ENCODE assay signal across 21 cellular contexts in the genomic region with DNA sequence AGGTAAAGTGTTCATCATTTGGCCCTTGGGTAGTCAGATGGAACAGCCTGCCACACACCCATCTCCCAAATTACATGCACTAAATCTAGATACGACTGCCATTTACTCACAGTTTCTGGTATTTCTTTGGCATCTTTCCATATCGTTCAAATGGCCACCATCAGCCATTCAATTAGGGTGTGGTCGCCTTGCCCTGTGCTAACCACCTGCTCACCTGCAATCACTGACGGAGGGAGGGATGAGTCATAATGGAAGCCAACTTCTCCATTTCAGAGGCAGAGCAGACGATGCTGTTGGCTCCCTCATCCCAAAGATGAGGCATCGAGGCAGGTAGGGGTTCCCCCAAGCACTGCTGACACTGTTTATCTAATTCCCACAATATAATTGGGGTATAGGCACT. TPM values are rescaled to one million over a fixed set of nuclear protein-coding genes. Genes with fewer than 3 reads are reported as not detected.
"Had no signal": no experiment of that assay in that cellular context is flagged by ENCODE, and none has a peak within 500 bp of the region (broad histone marks: within the 10 kb centered on the region; RNA-seq: fewer than 3 reads in every experiment).

No MANE protein-coding gene starts in this region.

- H3K9me3 ChIP-seq: body of pancreas, colonic mucosa, ovary, psoas muscle, suprapubic skin, vagina had no signal

- ATAC-seq: activated CD8-positive, alpha-beta T cell treated with anti-CD3 and anti-CD28 coated beads for 36 hours; body of pancreas; naive thymus-derived CD8-positive, alpha-beta T cell; psoas muscle; stimulated activated naive CD8-positive, alpha-beta T cell treated with anti-CD3 and anti-CD28 coated beads, Interleukin-15, amount 100 ng/mL, for 72 hours had no signal

- H3K27me3 ChIP-seq: body of pancreas, colonic mucosa, ovary, suprapubic skin, vagina had no signal

- H3K4me1 ChIP-seq: colonic mucosa, psoas muscle, suprapubic skin, vagina had no signal

- FAIRE-seq: frontal cortex, kidney had no signal

- H3K4me3 ChIP-seq: body of pancreas, colonic mucosa, ovary, psoas muscle, skin epidermis, suprapubic skin, vagina had no signal

- DNase-seq: activated CD4-positive, alpha-beta T cell treated with anti-CD3 and anti-CD28 coated beads, Interleukin-2, amount 10 ng/mL, durations not matched to agents 24 days and 14 days; activated CD8-positive, alpha-beta T cell treated with anti-CD3 and anti-CD28 coated beads for 36 hours; activated naive CD4-positive, alpha-beta T cell treated with anti-CD3 and anti-CD28 coated beads for 36 hours; activated T-cell treated with anti-CD3 and anti-CD28 coated beads, Interleukin-2, amount 50 U/mL, for 24 hours; body of pancreas; colonic mucosa; head of caudate nucleus; kidney; mesenchymal stem cell; naive thymus-derived CD8-positive, alpha-beta T cell; ovary; right cardiac atrium; stimulated activated CD4-positive, alpha-beta T cell treated with anti-CD3 and anti-CD28 coated beads, Interleukin-4, amount 100 ng/mL, for 1 hour; stimulated activated naive CD8-positive, alpha-beta T cell treated with anti-CD3 and anti-CD28 coated beads, Interleukin-15, amount 100 ng/mL, for 72 hours; trophoblast cell had no signal

- H3K27ac ChIP-seq: colonic mucosa, ovary, psoas muscle, skin epidermis, suprapubic skin, vagina had no signal

- H3K36me3 ChIP-seq: colonic mucosa, ovary, suprapubic skin, vagina had no signal

RNA-seq across cellular contexts. Expression of a gene that starts 14.6 kb away (rescaled TPM):
- total RNA-seq: activated CD8-positive, alpha-beta T cell treated with anti-CD3 and anti-CD28 coated beads for 36 hours; activated naive CD4-positive, alpha-beta T cell treated with anti-CD3 and anti-CD28 coated beads for 36 hours; activated T-helper 2 cell treated with anti-CD3 and anti-CD28 coated beads, Interferon-gamma antibody, Interleukin-2, Interleukin-4, amounts not matched to agents 10 μg/mL and 5 μg/mL and 100 μg/mL, durations not matched to agents 14 hours and 24 hours and 36 hours had no signal
